Comparison of ENCODE assay signal across 11 cellular contexts in the genomic region with DNA sequence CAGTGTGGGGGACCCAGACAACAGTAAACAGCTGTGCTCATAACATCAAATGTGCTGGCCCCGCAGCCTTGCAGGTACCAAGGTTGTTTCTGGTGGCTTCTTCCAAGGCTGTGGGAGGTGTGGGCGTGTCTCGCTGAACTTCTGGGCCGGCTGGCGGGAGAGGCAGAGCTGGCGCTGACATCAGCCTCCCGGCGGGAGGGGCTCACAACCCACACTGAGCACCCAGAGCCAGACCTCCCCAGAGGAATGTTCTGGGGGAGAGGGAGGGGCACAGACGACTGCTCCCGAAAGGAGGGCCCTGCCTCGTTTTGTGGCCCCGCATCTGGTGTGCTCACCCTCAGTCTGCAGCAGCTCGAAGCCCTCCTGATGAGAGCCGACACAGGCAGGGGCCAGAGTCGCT. TPM values are rescaled to one million over a fixed set of nuclear protein-coding genes. Genes with fewer than 3 reads are reported as not detected.
DNase-seq lines count a peak whose midpoint lies in the region; ATAC-seq and TF ChIP-seq lines count a peak whose summit lies in the region.
"Had no signal": no experiment of that assay in that cellular context is flagged by ENCODE, and none has a peak within 500 bp of the region (broad histone marks: within the 10 kb centered on the region; RNA-seq: fewer than 3 reads in every experiment).

No MANE protein-coding gene starts in this region.

- no peak overlapping the region for H3K4me3 Mint-ChIP-seq in stimulated activated naive CD8-positive, alpha-beta T cell treated with anti-CD3 and anti-CD28 coated beads, Interleukin-15, amount 100 ng/mL, for 72 hours
- H3K4me3 Mint-ChIP-seq in WTC11, result no peak overlapping the region
- H3K4me3 Mint-ChIP-seq: CD4-positive, CD25-positive, alpha-beta regulatory T cell; central memory CD8-positive, alpha-beta T cell had no signal

- POLR2A ChIA-PET in WTC11 (lab: Charles Lee), result interaction anchor here (0.8 to 1.3 kb wide), 3 partner anchors 12 to 16 kb away, joined by 3 to 5 read pairs (median 4); no protein-coding TSS in a partner anchor

- H3K4me3 ChIP-seq in left lung (no peak overlapping the region), vagina (no peak overlapping the region)

- ATAC-seq in stimulated activated naive CD8-positive, alpha-beta T cell treated with anti-CD3 and anti-CD28 coated beads, Interleukin-15, amount 100 ng/mL, for 72 hours, result peak; percentile 34
- ATAC-seq in stimulated activated naive CD8-positive, alpha-beta T cell treated with anti-CD3 and anti-CD28 coated beads, Interleukin-15, Interleukin-2, amounts not matched to agents 100 U/mL and 50 U/mL, for 24 hours, result no peak
- ATAC-seq in WTC11 (peak; percentile 51), left lung (peak; percentile 27), HG03135 (IDR thresholded peaks at IDR 0.05; ENCODE audit: unreplicated experiment) (no peak)

- no peaks in the 10 kb centered on the region for H3K27me3 ChIP-seq in left lung
- no peaks in the 10 kb centered on the region for H3K27me3 ChIP-seq in vagina

- H3K9me3 Mint-ChIP-seq in stimulated activated naive CD8-positive, alpha-beta T cell treated with anti-CD3 and anti-CD28 coated beads, Interleukin-15, amount 100 ng/mL, for 72 hours, result no peaks in the 10 kb centered on the region
- H3K9me3 Mint-ChIP-seq in WTC11, result no peaks in the 10 kb centered on the region
- H3K9me3 Mint-ChIP-seq: CD4-positive, CD25-positive, alpha-beta regulatory T cell; central memory CD8-positive, alpha-beta T cell had no signal

- peaks cover 7% of the 10 kb centered on the region for H3K27me3 Mint-ChIP-seq in stimulated activated naive CD8-positive, alpha-beta T cell treated with anti-CD3 and anti-CD28 coated beads, Interleukin-15, amount 100 ng/mL, for 72 hours
- H3K27me3 Mint-ChIP-seq in WTC11 (ENCODE audit: low read depth), result no peaks in the 10 kb centered on the region
- H3K27me3 Mint-ChIP-seq: CD4-positive, CD25-positive, alpha-beta regulatory T cell had no signal

- H3K4me1 ChIP-seq in left lung (no peaks in the 10 kb centered on the region), vagina (peaks cover 23% of the 10 kb centered on the region)

- intact Hi-C loops in left lung (cut with DNase I), result no loop called here
- intact Hi-C loops in vagina (cut with DNase I), result no loop called here

- H3K9me3 ChIP-seq in left lung (no peaks in the 10 kb centered on the region), vagina (no peaks in the 10 kb centered on the region)

- H3K36me3 ChIP-seq in left lung (no peaks in the 10 kb centered on the region), vagina (no peaks in the 10 kb centered on the region)

- no peak for TF ChIP-seq CTCF in WTC11 (IDR thresholded peaks at IDR 0.05)
- TF ChIP-seq CTCF in left lung (IDR thresholded peaks at IDR 0.05), result no peak
- TF ChIP-seq CTCF in vagina (IDR thresholded peaks at IDR 0.05), result no peak

- H3K36me3 Mint-ChIP-seq in WTC11, result no peaks in the 10 kb centered on the region
- H3K36me3 Mint-ChIP-seq: CD4-positive, CD25-positive, alpha-beta regulatory T cell had no signal

- no peak for TF ChIP-seq POLR2A in vagina (IDR thresholded peaks at IDR 0.05)

- H3K27ac Mint-ChIP-seq in stimulated activated naive CD8-positive, alpha-beta T cell treated with anti-CD3 and anti-CD28 coated beads, Interleukin-15, amount 100 ng/mL, for 72 hours, result no peak overlapping the region
- no peak overlapping the region for H3K27ac Mint-ChIP-seq in WTC11
- H3K27ac Mint-ChIP-seq: CD4-positive, CD25-positive, alpha-beta regulatory T cell had no signal

- CTCF ChIA-PET in WTC11 (lab: Charles Lee), result interaction anchor here (0.8 to 1.6 kb wide), 8 partner anchors 12 to 262 kb away, joined by 3 to 5 read pairs (median 3); no protein-coding TSS in a partner anchor

- H3K27ac ChIP-seq in left lung (no peak overlapping the region), vagina (peak overlapping the region; percentile 57)

- H3K4me1 Mint-ChIP-seq in stimulated activated naive CD8-positive, alpha-beta T cell treated with anti-CD3 and anti-CD28 coated beads, Interleukin-15, amount 100 ng/mL, for 72 hours, result peaks cover 15% of the 10 kb centered on the region
- H3K4me1 Mint-ChIP-seq in WTC11, result peaks cover 8% of the 10 kb centered on the region
- H3K4me1 Mint-ChIP-seq: central memory CD8-positive, alpha-beta T cell had no signal

- no peak for DNase-seq in stimulated activated naive CD8-positive, alpha-beta T cell treated with anti-CD3 and anti-CD28 coated beads, Interleukin-15, amount 100 ng/mL, for 72 hours
- DNase-seq in stimulated activated naive CD8-positive, alpha-beta T cell treated with anti-CD3 and anti-CD28 coated beads, Interleukin-15, Interleukin-2, amounts not matched to agents 100 U/mL and 50 U/mL, for 24 hours, result no peak
- DNase-seq in WTC11 (ENCODE audit: low spot score) (no peak), left lung (no peak), vagina (ENCODE audit: extremely low spot score in 2 of 2) (no peak), GM19240 (ENCODE audit: insufficient read length, low spot score) (no peak)
- DNase-seq in stimulated activated CD8-positive, alpha-beta memory T cell treated with anti-CD3 and anti-CD28 coated beads, Interleukin-4, amount 100 ng/mL, for 48 hours, result no peak
- DNase-seq: CD4-positive, CD25-positive, alpha-beta regulatory T cell; glutamatergic neuron had no signal

TF ChIP-seq in WTC11, 78 proteins besides CTCF, POLR2A, EP300 and RAD21 (continues in another document):
- no peak for TF ChIP-seq MXD4 (CRISPR knock-in tag; IDR thresholded peaks at IDR 0.05; ENCODE audit: borderline replicate concordance)
- TF ChIP-seq FOXJ3 (CRISPR knock-in tag; IDR thresholded peaks at IDR 0.05; ENCODE audit: borderline replicate concordance), result no peak
- TF ChIP-seq JAZF1 (CRISPR knock-in tag; IDR thresholded peaks at IDR 0.05), result no peak
- no peak for TF ChIP-seq NFATC4 (CRISPR knock-in tag; IDR thresholded peaks at IDR 0.05)
- TF ChIP-seq NR1H2 (CRISPR knock-in tag; IDR thresholded peaks at IDR 0.05), result no peak
- no peak for TF ChIP-seq ZNF121 (CRISPR knock-in tag; IDR thresholded peaks at IDR 0.05)
- TF ChIP-seq, protein P1, sequence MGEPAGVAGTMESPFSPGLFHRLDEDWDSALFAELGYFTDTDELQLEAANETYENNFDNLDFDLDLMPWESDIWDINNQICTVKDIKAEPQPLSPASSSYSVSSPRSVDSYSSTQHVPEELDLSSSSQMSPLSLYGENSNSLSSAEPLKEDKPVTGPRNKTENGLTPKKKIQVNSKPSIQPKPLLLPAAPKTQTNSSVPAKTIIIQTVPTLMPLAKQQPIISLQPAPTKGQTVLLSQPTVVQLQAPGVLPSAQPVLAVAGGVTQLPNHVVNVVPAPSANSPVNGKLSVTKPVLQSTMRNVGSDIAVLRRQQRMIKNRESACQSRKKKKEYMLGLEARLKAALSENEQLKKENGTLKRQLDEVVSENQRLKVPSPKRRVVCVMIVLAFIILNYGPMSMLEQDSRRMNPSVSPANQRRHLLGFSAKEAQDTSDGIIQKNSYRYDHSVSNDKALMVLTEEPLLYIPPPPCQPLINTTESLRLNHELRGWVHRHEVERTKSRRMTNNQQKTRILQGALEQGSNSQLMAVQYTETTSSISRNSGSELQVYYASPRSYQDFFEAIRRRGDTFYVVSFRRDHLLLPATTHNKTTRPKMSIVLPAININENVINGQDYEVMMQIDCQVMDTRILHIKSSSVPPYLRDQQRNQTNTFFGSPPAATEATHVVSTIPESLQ (CRISPR knock-in tag; IDR thresholded peaks at IDR 0.05), result no peak
- no peak for TF ChIP-seq RELA (CRISPR knock-in tag; IDR thresholded peaks at IDR 0.05; ENCODE audit: borderline replicate concordance)
- TF ChIP-seq, protein P2, sequence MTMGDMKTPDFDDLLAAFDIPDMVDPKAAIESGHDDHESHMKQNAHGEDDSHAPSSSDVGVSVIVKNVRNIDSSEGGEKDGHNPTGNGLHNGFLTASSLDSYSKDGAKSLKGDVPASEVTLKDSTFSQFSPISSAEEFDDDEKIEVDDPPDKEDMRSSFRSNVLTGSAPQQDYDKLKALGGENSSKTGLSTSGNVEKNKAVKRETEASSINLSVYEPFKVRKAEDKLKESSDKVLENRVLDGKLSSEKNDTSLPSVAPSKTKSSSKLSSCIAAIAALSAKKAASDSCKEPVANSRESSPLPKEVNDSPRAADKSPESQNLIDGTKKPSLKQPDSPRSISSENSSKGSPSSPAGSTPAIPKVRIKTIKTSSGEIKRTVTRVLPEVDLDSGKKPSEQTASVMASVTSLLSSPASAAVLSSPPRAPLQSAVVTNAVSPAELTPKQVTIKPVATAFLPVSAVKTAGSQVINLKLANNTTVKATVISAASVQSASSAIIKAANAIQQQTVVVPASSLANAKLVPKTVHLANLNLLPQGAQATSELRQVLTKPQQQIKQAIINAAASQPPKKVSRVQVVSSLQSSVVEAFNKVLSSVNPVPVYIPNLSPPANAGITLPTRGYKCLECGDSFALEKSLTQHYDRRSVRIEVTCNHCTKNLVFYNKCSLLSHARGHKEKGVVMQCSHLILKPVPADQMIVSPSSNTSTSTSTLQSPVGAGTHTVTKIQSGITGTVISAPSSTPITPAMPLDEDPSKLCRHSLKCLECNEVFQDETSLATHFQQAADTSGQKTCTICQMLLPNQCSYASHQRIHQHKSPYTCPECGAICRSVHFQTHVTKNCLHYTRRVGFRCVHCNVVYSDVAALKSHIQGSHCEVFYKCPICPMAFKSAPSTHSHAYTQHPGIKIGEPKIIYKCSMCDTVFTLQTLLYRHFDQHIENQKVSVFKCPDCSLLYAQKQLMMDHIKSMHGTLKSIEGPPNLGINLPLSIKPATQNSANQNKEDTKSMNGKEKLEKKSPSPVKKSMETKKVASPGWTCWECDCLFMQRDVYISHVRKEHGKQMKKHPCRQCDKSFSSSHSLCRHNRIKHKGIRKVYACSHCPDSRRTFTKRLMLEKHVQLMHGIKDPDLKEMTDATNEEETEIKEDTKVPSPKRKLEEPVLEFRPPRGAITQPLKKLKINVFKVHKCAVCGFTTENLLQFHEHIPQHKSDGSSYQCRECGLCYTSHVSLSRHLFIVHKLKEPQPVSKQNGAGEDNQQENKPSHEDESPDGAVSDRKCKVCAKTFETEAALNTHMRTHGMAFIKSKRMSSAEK (CRISPR knock-in tag; IDR thresholded peaks at IDR 0.05; ENCODE audit: borderline replicate concordance), result no peak
- TF ChIP-seq, protein P3, sequence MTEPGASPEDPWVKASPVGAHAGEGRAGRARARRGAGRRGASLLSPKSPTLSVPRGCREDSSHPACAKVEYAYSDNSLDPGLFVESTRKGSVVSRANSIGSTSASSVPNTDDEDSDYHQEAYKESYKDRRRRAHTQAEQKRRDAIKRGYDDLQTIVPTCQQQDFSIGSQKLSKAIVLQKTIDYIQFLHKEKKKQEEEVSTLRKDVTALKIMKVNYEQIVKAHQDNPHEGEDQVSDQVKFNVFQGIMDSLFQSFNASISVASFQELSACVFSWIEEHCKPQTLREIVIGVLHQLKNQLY (CRISPR knock-in tag; IDR thresholded peaks at IDR 0.05), result no peak
- no peak for TF ChIP-seq JUN (CRISPR knock-in tag; IDR thresholded peaks at IDR 0.05)

RNA-seq across cellular contexts. Expression of a gene that starts 6.9 kb away (rescaled TPM):
- total RNA-seq in WTC11 (2021), result 28.1 to 29.9 TPM (median 29.9 TPM) in 3 replicates
- 10 to 100 TPM; 39.4 to 45.0 TPM for total RNA-seq in left lung
- 21.6 TPM for total RNA-seq in vagina

Comparison
In these comparisons a context has a peak if more than half of its experiments do, and no peak if none do; other contexts are left out.
1. ATAC-seq: peak in stimulated activated naive CD8-positive, alpha-beta T cell treated with anti-CD3 and anti-CD28 coated beads, Interleukin-15, amount 100 ng/mL, for 72 hours (single experiment), WTC11 (single experiment) and left lung (single experiment); none in stimulated activated naive CD8-positive, alpha-beta T cell treated with anti-CD3 and anti-CD28 coated beads, Interleukin-15, Interleukin-2, amounts not matched to agents 100 U/mL and 50 U/mL, for 24 hours (single experiment) and HG03135 (single experiment).